ENCODE assay signal across 31 cellular contexts in genomic region chr6:149311766-149312165, GRCh38. TPM values are rescaled to one million over a fixed set of nuclear protein-coding genes. Genes with fewer than 3 reads are reported as not detected.
DNase-seq lines count a peak whose midpoint lies in the region; ATAC-seq, FAIRE-seq and TF ChIP-seq lines count a peak whose summit lies in the region.
"Had no signal": no experiment of that assay in that cellular context is flagged by ENCODE, and none has a peak within 500 bp of the region (broad histone marks: within the 10 kb centered on the region; RNA-seq: fewer than 3 reads in every experiment).

No MANE protein-coding gene starts in this region.

- H3K79me2 ChIP-seq in HepG2 (ENCODE audit: insufficient read depth, low read length) (no peaks in the 10 kb centered on the region), K562 (ENCODE audit: control insufficient read depth, insufficient read depth, low read length) (peaks cover 6% of the 10 kb centered on the region; the same call in 1 of the 3 replicates)

- H3K9ac ChIP-seq in HepG2 (ENCODE audit: insufficient read depth, low read depth, low read length): no peak overlapping the region
- H3K9ac ChIP-seq in K562 (ENCODE audit: insufficient read depth in 1 of 2, low read depth in 2 of 2, low read length in 2 of 2): no peak overlapping the region
- H3K9ac ChIP-seq: BLaER1; BLaER1 treated with 17β-estradiol and CSF1 and Interleukin-3, amounts not matched to agents 10 nM and 100 nM had no signal

- DNase-seq in HepG2 (ENCODE audit: low spot score): no peak
- DNase-seq in right lobe of liver: no peak
- DNase-seq in K562 (ENCODE audit: extremely low read depth in 1 of 4, low spot score in 3 of 4): no peak
- DNase-seq in erythroblast (lab: John Stamatoyannopoulos, UW): no peak
- DNase-seq: 8988T; ACHN; AML-193; BE2C; C1 segment of cervical spinal cord; Caco-2; Calu3; CD4-positive, alpha-beta memory T cell; CD4-positive, alpha-beta T cell; CD4-positive, CD25-positive, alpha-beta regulatory T cell; CD8-positive, alpha-beta memory T cell; CD8-positive, alpha-beta T cell; COR-L47; DMS 273 treated with DMSO at 0.1 percent for 48 hours; DMS153; DMS53; DMS79; DMS79 treated with DMSO at 0.1 percent for 48 hours; DND-41; EL had no signal

- no peak overlapping the region for H3K27ac ChIP-seq in HepG2 (ENCODE audit: extremely low read length, insufficient read depth, low read length)
- H3K27ac ChIP-seq in right lobe of liver: no peak overlapping the region
- H3K27ac ChIP-seq in K562 (ENCODE audit: extremely low read depth, low read depth, low read length): no peak overlapping the region
- H3K27ac ChIP-seq: 22Rv1; A549; BLaER1; BLaER1 treated with 17β-estradiol and CSF1 and Interleukin-3, amounts not matched to agents 10 nM and 100 nM; C4-2B had no signal

- no peak for TF ChIP-seq RAD21 in HepG2 (CRISPR knock-in tag; IDR thresholded peaks at IDR 0.05)
- TF ChIP-seq RAD21 in K562 (CRISPR knock-in tag; conservative IDR thresholded peaks at IDR 0.05 in 1 of 2, IDR thresholded peaks at IDR 0.05 in 1 of 2): no peak

- WGBS in HepG2 (ENCODE audit: low lambda C conversion rate): 96% methylated on average over 1 of the region's 1 CpG
- 100% methylated on average over 1 of the region's 1 CpG for WGBS in right lobe of liver (ENCODE audit: insufficient coverage, low coverage, low lambda C conversion rate, missing lambda C conversion rate)
- 55% methylated on average over 1 of the region's 1 CpG for WGBS in K562 (ENCODE audit: insufficient coverage, low coverage, missing lambda C conversion rate)

- no peak for TF ChIP-seq EP300 in HepG2 (IDR thresholded peaks at IDR 0.05; ENCODE audit: low read depth in 2 of 2, low read length in 2 of 2)
- no peak for TF ChIP-seq EP300 in HepG2 (CRISPR knock-in tag; IDR thresholded peaks at IDR 0.05; ENCODE audit: borderline replicate concordance)
- TF ChIP-seq EP300 in K562 (IDR thresholded peaks at IDR 0.05; ENCODE audit: low read length): no peak

- no peaks in the 10 kb centered on the region for H3K9me3 ChIP-seq in HepG2 (ENCODE audit: low read length)
- no peaks in the 10 kb centered on the region for H3K9me3 ChIP-seq in right lobe of liver
- H3K9me3 ChIP-seq in K562 (replicated peaks; ENCODE audit: control insufficient read depth, insufficient read depth, low read depth, low read length): no peaks in the 10 kb centered on the region
- H3K9me3 ChIP-seq: A549, BE2C, BLaER1, Caco-2 had no signal

- no peak for FAIRE-seq in HepG2 (lab: Jason Lieb, UNC)
- FAIRE-seq in K562 (lab: Jason Lieb, UNC): no peak
- FAIRE-seq: A204.1, A549, D721Med had no signal

- H3K36me3 ChIP-seq in HepG2 (replicated peaks in 1 of 2; ENCODE audit: control insufficient read depth in 1 of 2, insufficient read depth in 2 of 2, low read length in 2 of 2) (no peaks in the 10 kb centered on the region), right lobe of liver (no peaks in the 10 kb centered on the region), K562 (ENCODE audit: control insufficient read depth, insufficient read depth, low read length) (no peaks in the 10 kb centered on the region)
- H3K36me3 ChIP-seq: BE2C; BLaER1; BLaER1 treated with 17β-estradiol and CSF1 and Interleukin-3, amounts not matched to agents 10 nM and 100 nM had no signal

- POLR2A ChIA-PET in HepG2 (lab: Yijun Ruan, JAX): no interaction called here
- POLR2A ChIA-PET in K562 (lab: Yijun Ruan, JAX): interaction anchor here (1.3 kb wide), 1 partner anchor 9 kb away, joined by 4 read pairs; no protein-coding TSS in a partner anchor

- H3K4me1 ChIP-seq in HepG2 (ENCODE audit: insufficient read depth, low read length) (no peaks in the 10 kb centered on the region), right lobe of liver (peaks cover 0 to 5% (median 0%) of the 10 kb centered on the region in 4 donors), K562 (replicated peaks in 1 of 2; ENCODE audit: control insufficient read depth in 2 of 2, insufficient read depth in 2 of 2, low read length in 2 of 2) (peaks cover 1 to 12% of the 10 kb centered on the region in 2 experiments; a peak in 4 of 5 replicates)
- H3K4me1 ChIP-seq: BE2C had no signal

- TF ChIP-seq POLR2A in HepG2 (IDR thresholded peaks at IDR 0.05; ENCODE audit: insufficient read depth in 1 of 2, low read depth in 2 of 2, low read length in 2 of 2) (no peak), right lobe of liver (IDR thresholded peaks at IDR 0.05) (no peak), K562 (conservative IDR thresholded peaks at IDR 0.05) (no peak), erythroblast (IDR thresholded peaks at IDR 0.05; ENCODE audit: low read length) (no peak)

- CTCF ChIA-PET in HepG2 (lab: Yijun Ruan, JAX; ENCODE audit: low intra/inter-chr PET ratio, low total read pairs): no interaction called here
- CTCF ChIA-PET in K562 (lab: Yijun Ruan, JAX; ENCODE audit: low intra/inter-chr PET ratio): no interaction called here

- intact Hi-C loops in HepG2 (cut with micrococcal nuclease; ENCODE audit: unreplicated experiment) (no loop called here), right lobe of liver (cut with DNase I) (no loop called here), K562 (cut with micrococcal nuclease) (no loop called here)

- ATAC-seq in HepG2: no peak
- no peak for ATAC-seq in right lobe of liver
- ATAC-seq in K562: no peak
- ATAC-seq: A549; CD8-positive, alpha-beta T cell had no signal

- H3K4me2 ChIP-seq in HepG2 (ENCODE audit: low read depth, low read length) (no peak overlapping the region), K562 (ENCODE audit: insufficient read depth, low read length) (no peak overlapping the region)
- H3K4me2 ChIP-seq: A549; BLaER1; BLaER1 treated with 17β-estradiol and CSF1 and Interleukin-3, amounts not matched to agents 10 nM and 100 nM had no signal

- no peak for TF ChIP-seq CTCF in HepG2 (CRISPR knock-in tag; IDR thresholded peaks at IDR 0.05)
- TF ChIP-seq CTCF in right lobe of liver (IDR thresholded peaks at IDR 0.05): no peak
- no peak for TF ChIP-seq CTCF in K562 (IDR thresholded peaks at IDR 0.05 in 2 of 3, conservative IDR thresholded peaks at IDR 0.05 in 1 of 3; ENCODE audit: insufficient read depth in 2 of 3, low read depth in 1 of 3, low read length in 3 of 3)

- no peak overlapping the region for H3K4me3 ChIP-seq in HepG2 (replicated peaks in 1 of 3; ENCODE audit: insufficient read depth in 1 of 3, low read depth in 2 of 3, low read length in 3 of 3)
- H3K4me3 ChIP-seq in right lobe of liver: no peak overlapping the region
- H3K4me3 ChIP-seq in K562: no peak overlapping the region
- H3K4me3 ChIP-seq: A549; BLaER1; BLaER1 treated with 17β-estradiol and CSF1 and Interleukin-3, amounts not matched to agents 10 nM and 100 nM had no signal

- peaks cover 2 to 10% of the 10 kb centered on the region in 2 experiments; a peak in 3 of 5 replicates for H3K27me3 ChIP-seq in HepG2 (ENCODE audit: control insufficient read depth in 1 of 2, insufficient read depth in 2 of 2, low read length in 2 of 2)
- H3K27me3 ChIP-seq in right lobe of liver: no peaks in the 10 kb centered on the region
- no peaks in the 10 kb centered on the region; a peak in 2 of 5 replicates for H3K27me3 ChIP-seq in K562 (ENCODE audit: control insufficient read depth in 2 of 2, insufficient read depth in 2 of 2, low read length in 2 of 2)
- H3K27me3 ChIP-seq: BE2C; BLaER1; BLaER1 treated with 17β-estradiol and CSF1 and Interleukin-3, amounts not matched to agents 10 nM and 100 nM had no signal

- H4K20me1 ChIP-seq in HepG2 (ENCODE audit: insufficient read depth, low read length): no peaks in the 10 kb centered on the region
- no peaks in the 10 kb centered on the region for H4K20me1 ChIP-seq in K562 (replicated peaks; ENCODE audit: control insufficient read depth, insufficient read depth, low read length)
- H4K20me1 ChIP-seq: BLaER1; BLaER1 treated with 17β-estradiol and CSF1 and Interleukin-3, amounts not matched to agents 10 nM and 100 nM had no signal

- in situ Hi-C loops in HepG2 (cut with HindIII; ENCODE audit: extremely low pct_ligation_motif_present, low pct_unique_long_range_greater_than_20kb) (loop anchor here (10.0 kb wide), 1 partner anchor 277 kb away; no protein-coding TSS in a partner anchor), K562 (cut with MboI) (no loop called here)

- H2AFZ ChIP-seq in HepG2 (ENCODE audit: low read length): no peak overlapping the region
- no peak overlapping the region for H2AFZ ChIP-seq in K562 (ENCODE audit: low read depth, low read length)

- no peaks in the 10 kb centered on the region for H3K9me1 ChIP-seq in K562 (ENCODE audit: control insufficient read depth, insufficient read depth, low read length)

- no TSS peak for BruUV-seq in HepG2 (replicated peaks; lab: Mats Ljungman, UMichigan)
- no TSS peak for BruUV-seq in K562 (replicated peaks; lab: Mats Ljungman, UMichigan)

RNA-seq across cellular contexts. Expression of gene TAB2, which starts 5.7 kb away (rescaled TPM):
- 23.7 and 44.3 TPM in 2 replicates for total RNA-seq in HepG2 (2016; rRNA removed; fragmentation: Illumina TruSeq; extraction: Trizol)
- 8.4 and 8.9 TPM in 2 replicates for total RNA-seq in HepG2 (2016; cell fraction: cytosol; rRNA removed; fragmentation: Illumina TruSeq; extraction: Trizol; ENCODE audit: low read depth)
- total RNA-seq in HepG2 (2016; cell fraction: insoluble cytoplasmic fraction; rRNA removed; fragmentation: Illumina TruSeq; extraction: Trizol): 24.3 and 40.7 TPM in 2 replicates
- 35.4 and 36.0 TPM in 2 replicates for total RNA-seq in HepG2 (2016; cell fraction: membrane; rRNA removed; fragmentation: Illumina TruSeq; extraction: Trizol)
- total RNA-seq in HepG2 (2016; cell fraction: nucleus; rRNA removed; fragmentation: Illumina TruSeq; extraction: Trizol): 30.5 and 36.6 TPM in 2 replicates
- polyA plus RNA-seq in HepG2 (2011; rRNA removed): 38.1 and 50.2 TPM in 2 replicates
- polyA plus RNA-seq in HepG2 (2011; cell fraction: cytosol; rRNA removed): 21.0 and 33.3 TPM in 2 replicates
- 13.6 and 13.8 TPM in 2 replicates for polyA plus RNA-seq in HepG2 (2011; cell fraction: nucleus; rRNA removed)
- polyA plus RNA-seq in HepG2 (2012): 39.0 and 39.2 TPM in 2 replicates
- 4.5 and 4.8 TPM in 2 replicates for polyA plus RNA-seq in HepG2 (2016; cell fraction: cytosol; fragmentation: Illumina TruSeq; extraction: Trizol; ENCODE audit: low read depth)
- 64.7 and 68.7 TPM in 2 replicates for polyA plus RNA-seq in HepG2 (2016; cell fraction: insoluble cytoplasmic fraction; fragmentation: Illumina TruSeq; extraction: Trizol; ENCODE audit: low read depth)
- polyA plus RNA-seq in HepG2 (2016; cell fraction: membrane; fragmentation: Illumina TruSeq; extraction: Trizol; ENCODE audit: low read depth): 28.9 and 30.3 TPM in 2 replicates
- 40.3 and 41.8 TPM in 2 replicates for polyA plus RNA-seq in HepG2 (2016; cell fraction: nucleus; fragmentation: Illumina TruSeq; extraction: Trizol; ENCODE audit: insufficient read depth, low read depth)
- 29.3 and 44.7 TPM in 2 replicates for polyA minus RNA-seq in HepG2 (2011; rRNA and poly(A)+ RNA removed; ENCODE audit: low replicate concordance)
- 31.6 and 41.0 TPM in 2 replicates for polyA minus RNA-seq in HepG2 (2011; cell fraction: cytosol; rRNA and poly(A)+ RNA removed)
- polyA minus RNA-seq in HepG2 (2011; cell fraction: nucleus; rRNA and poly(A)+ RNA removed): 56.5 and 70.6 TPM in 2 replicates
- total RNA-seq in right lobe of liver: 10 to 100 TPM; 25.5 to 33.1 (median 30.2) TPM
- 32.6 and 83.4 TPM in 2 replicates for total RNA-seq in K562 (2011; cell fraction: chromatin; rRNA removed; ENCODE audit: low replicate concordance)
- total RNA-seq in K562 (2011; cell fraction: nucleolus; rRNA removed): 12.5 and 17.0 TPM in 2 replicates
- total RNA-seq in K562 (2011; cell fraction: nucleoplasm; rRNA removed): 22.4 and 28.9 TPM in 2 replicates
- 9.1 and 10.6 TPM in 2 replicates for total RNA-seq in K562 (2014; rRNA removed)
- total RNA-seq in K562 (2014; rRNA removed; fragmentation: Illumina TruSeq; extraction: Trizol): 17.4 and 19.9 TPM in 2 replicates
- total RNA-seq in K562 (2015; rRNA removed; fragmentation: Illumina TruSeq; extraction: Trizol): 18.9 and 21.5 TPM in 2 replicates
- 19.3 and 23.2 TPM in 2 replicates for total RNA-seq in K562 (2021)
- polyA plus RNA-seq in K562 (2011; rRNA removed): 36.3 and 38.3 TPM in 2 replicates
- polyA plus RNA-seq in K562 (2011; cell fraction: cytosol; rRNA removed): 14.7 and 22.5 TPM in 2 replicates
- polyA plus RNA-seq in K562 (2011; cell fraction: nucleus; rRNA removed): 16.4 and 24.9 TPM in 2 replicates
- 19.1 and 25.4 TPM in 2 replicates for polyA plus RNA-seq in K562 (2012)
- polyA plus RNA-seq in K562 (2014; fragmentation: Illumina TruSeq; extraction: Trizol): 29.8 and 32.9 TPM in 2 replicates
- polyA plus RNA-seq in K562 (2014; fragmentation: Nextera tagmentation; extraction: Ambion mirVana): 1 to 10 TPM; 9.5 to 10.0 TPM
- 16.9 and 18.6 TPM in 2 replicates for polyA plus RNA-seq in K562 (2014; rRNA removed)
- polyA minus RNA-seq in K562 (2011; rRNA and poly(A)+ RNA removed): 58.1 and 66.9 TPM in 2 replicates
- 20.3 and 20.8 TPM in 2 replicates for polyA minus RNA-seq in K562 (2011; cell fraction: cytosol; rRNA and poly(A)+ RNA removed)
- polyA minus RNA-seq in K562 (2011; cell fraction: nucleus; rRNA and poly(A)+ RNA removed): 16.2 and 25.0 TPM in 2 replicates

Comparison
In these comparisons a context has a peak if more than half of its experiments do, and no peak if none do; other contexts are left out.
1. Of the 241 proteins assayed by ChIP-seq in both HepG2 and K562: peak only in HepG2: MAFF and MAFK; only in K562: none; in both: none; in neither: 239.